31 cellular contexts compared by ENCODE assay signal in the genomic region with DNA sequence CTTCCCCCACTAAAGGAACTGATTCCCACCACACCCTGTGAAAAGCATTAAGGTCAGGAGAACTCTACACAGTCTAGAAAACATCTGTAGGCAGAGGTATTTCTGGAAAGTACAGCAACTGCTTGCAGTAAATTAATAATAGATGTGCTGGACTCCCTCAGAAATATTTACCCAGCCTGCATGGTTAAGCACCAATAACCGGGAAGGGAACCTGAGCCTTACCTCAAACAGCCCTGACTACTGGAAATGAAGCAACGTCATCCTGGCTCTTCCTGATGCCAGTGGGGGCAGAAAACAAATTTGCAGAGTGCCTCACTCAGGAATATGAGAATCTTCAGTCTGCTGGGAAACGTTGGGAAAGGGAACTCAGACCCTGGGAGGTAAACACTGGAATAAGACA.
"Had no signal": no experiment of that assay in that cellular context is flagged by ENCODE, and none has a peak within 500 bp of the region (broad histone marks: within the 10 kb centered on the region; RNA-seq: fewer than 3 reads in every experiment).

No MANE protein-coding gene starts in this region.

- ATAC-seq: activated CD4-positive, CD25-positive, alpha-beta regulatory T cell treated with anti-CD3 and anti-CD28 coated beads, Interleukin-2, amount 50 U/mL, for 24 hours; effector memory CD8-positive, alpha-beta T cell; foreskin keratinocyte; left cardiac atrium; stimulated activated naive B cell treated with anti-CD40 and anti-IgM and Interleukin-4, amounts not matched to agents 10 μg/mL and 1 μg/mL and 100 μg/mL, for 72 hours; T-helper 17 cell had no signal

- H3K27ac Mint-ChIP-seq: activated naive CD4-positive, alpha-beta T cell treated with anti-CD3 and anti-CD28 coated beads for 36 hours; activated naive CD8-positive, alpha-beta T cell treated with anti-CD3 and anti-CD28 coated beads, Interleukin-2, amount 10 ng/mL, durations not matched to agents 7 days and 5 days; activated T-helper 1 cell treated with anti-CD3 and anti-CD28 coated beads, Interleukin-12 subunit alpha, Interleukin-12 subunit beta, Interleukin-2, Interleukin-4 antibody, amounts not matched to agents 30 ng/mL and 10 ng/mL and 1 ng/mL, durations not matched to agents 14 hours and 24 hours and 36 hours; effector memory CD8-positive, alpha-beta T cell; stimulated activated naive B cell treated with anti-CD40 and anti-IgM and Interleukin-4, amounts not matched to agents 10 μg/mL and 1 μg/mL and 100 μg/mL, for 72 hours; T-helper 17 cell had no signal

- H3K4me3 ChIP-seq: ascending aorta, cardiac muscle cell, colonic mucosa, dorsolateral prefrontal cortex, psoas muscle, right atrium auricular region, smooth muscle cell, stomach, tibial artery had no signal

- H3K9me3 ChIP-seq: colonic mucosa, psoas muscle had no signal

- DNase-seq: activated CD4-positive, alpha-beta T cell treated with anti-CD3 and anti-CD28 coated beads for 48 hours; activated CD4-positive, alpha-beta T cell treated with anti-CD3 and anti-CD28 coated beads, Interleukin-2, amount 50 U/mL, for 48 hours; activated CD8-positive, alpha-beta memory T cell treated with anti-CD3 and anti-CD28 coated beads for 24 hours; activated effector memory CD4-positive, alpha-beta T cell treated with anti-CD3 and anti-CD28 coated beads, Interleukin-2, amount 50 U/mL, for 16 hours; activated naive CD4-positive, alpha-beta T cell treated with anti-CD3 and anti-CD28 coated beads for 36 hours; activated naive CD8-positive, alpha-beta T cell treated with anti-CD3 and anti-CD28 coated beads, Interleukin-2, amount 10 ng/mL, durations not matched to agents 7 days and 5 days; activated T-cell treated with anti-CD3 and anti-CD28 coated beads, Interleukin-2, amount 50 U/mL, for 1 hour; cerebellar nuclear complex; colonic mucosa; dorsolateral prefrontal cortex; effector memory CD8-positive, alpha-beta T cell; foreskin keratinocyte; left cardiac atrium; mammary epithelial cell; nucleus accumbens; psoas muscle; stimulated activated CD4-positive, alpha-beta T cell treated with anti-CD3 and anti-CD28 coated beads, Interleukin-1b, Interleukin-23, amount 100 ng/mL, for 48 hours; stimulated activated CD4-positive, alpha-beta T cell treated with anti-CD3 and anti-CD28 coated beads, Interleukin-4, amount 100 ng/mL, for 4 hours; stimulated activated naive B cell treated with anti-CD40 and anti-IgM and Interleukin-4, amounts not matched to agents 10 μg/mL and 1 μg/mL and 100 μg/mL, for 72 hours; stomach; T-helper 17 cell; T1000; tibial artery; WERI-Rb-1 had no signal

- H3K9me3 Mint-ChIP-seq: activated T-helper 1 cell treated with anti-CD3 and anti-CD28 coated beads, Interleukin-12 subunit alpha, Interleukin-12 subunit beta, Interleukin-2, Interleukin-4 antibody, amounts not matched to agents 30 ng/mL and 10 ng/mL and 1 ng/mL, durations not matched to agents 14 hours and 24 hours and 36 hours had no signal

- H3K27ac ChIP-seq: ascending aorta, cardiac muscle cell, colonic mucosa, dorsolateral prefrontal cortex, foreskin keratinocyte, parathyroid adenoma, psoas muscle, right atrium auricular region, stomach, tibial artery, WERI-Rb-1 had no signal

- H3K4me1 ChIP-seq: ascending aorta, colonic mucosa, foreskin keratinocyte, parathyroid adenoma, psoas muscle, right atrium auricular region, stomach, tibial artery had no signal

- H3K36me3 ChIP-seq: ascending aorta, cardiac muscle cell, colonic mucosa, right atrium auricular region, stomach, tibial artery, WERI-Rb-1 had no signal

- H3K27me3 ChIP-seq: ascending aorta, cardiac muscle cell, colonic mucosa, foreskin keratinocyte, right atrium auricular region, stomach, tibial artery had no signal

- H3K36me3 Mint-ChIP-seq: activated naive CD8-positive, alpha-beta T cell treated with anti-CD3 and anti-CD28 coated beads, Interleukin-2, amount 10 ng/mL, durations not matched to agents 7 days and 5 days; stimulated activated naive B cell treated with anti-CD40 and anti-IgM and Interleukin-4, amounts not matched to agents 10 μg/mL and 1 μg/mL and 100 μg/mL, for 72 hours had no signal
